ENCODE assay signal across 23 cellular contexts in genomic region chr10:77639756-77640155, GRCh38. TPM values are rescaled to one million over a fixed set of nuclear protein-coding genes. Genes with fewer than 3 reads are reported as not detected.
"Had no signal": no experiment of that assay in that cellular context is flagged by ENCODE, and none has a peak within 500 bp of the region (broad histone marks: within the 10 kb centered on the region; RNA-seq: fewer than 3 reads in every experiment).

No MANE protein-coding gene starts in this region.

- H3K27ac ChIP-seq: colonic mucosa, gastrocnemius medialis, right lobe of liver, testis, VCaP had no signal

- H3K9me3 Mint-ChIP-seq: activated CD4-positive, alpha-beta T cell treated with anti-CD3 and anti-CD28 coated beads, Interleukin-2, amount 10 ng/mL, durations not matched to agents 7 days and 5 days; activated CD8-positive, alpha-beta T cell treated with anti-CD3 and anti-CD28 coated beads for 36 hours; stimulated activated memory B cell treated with anti-CD40 and anti-IgM and Interleukin-4, amounts not matched to agents 10 μg/mL and 1 μg/mL and 100 μg/mL, for 72 hours; T-cell; T-helper 2 cell treated with Interferon-gamma antibody and Interleukin-4, amounts not matched to agents 5 μg/mL and 100 μg/mL, for 36 hours had no signal

- H3K27me3 ChIP-seq: gastrocnemius medialis, right lobe of liver, testis had no signal

- H3K27ac Mint-ChIP-seq: activated CD4-positive, alpha-beta T cell treated with anti-CD3 and anti-CD28 coated beads, Interleukin-2, amount 10 ng/mL, durations not matched to agents 7 days and 5 days; activated CD8-positive, alpha-beta memory T cell treated with anti-CD3 and anti-CD28 coated beads, Interleukin-2, amount 10 ng/mL, durations not matched to agents 7 days and 5 days; activated CD8-positive, alpha-beta T cell treated with anti-CD3 and anti-CD28 coated beads for 36 hours; nephron progenitor cell; stimulated activated memory B cell treated with anti-CD40 and anti-IgM and Interleukin-4, amounts not matched to agents 10 μg/mL and 1 μg/mL and 100 μg/mL, for 72 hours; T-cell; T-helper 2 cell treated with Interferon-gamma antibody and Interleukin-4, amounts not matched to agents 5 μg/mL and 100 μg/mL, for 36 hours had no signal

- H3K36me3 ChIP-seq: colonic mucosa, esophagus squamous epithelium, gastrocnemius medialis, right lobe of liver had no signal

- H3K4me3 ChIP-seq: colonic mucosa, esophagus squamous epithelium, gastrocnemius medialis, right lobe of liver, testis had no signal

- ATAC-seq: activated CD8-positive, alpha-beta memory T cell treated with anti-CD3 and anti-CD28 coated beads, Interleukin-2, amount 10 ng/mL, durations not matched to agents 7 days and 5 days; activated CD8-positive, alpha-beta T cell treated with anti-CD3 and anti-CD28 coated beads for 36 hours; gastrocnemius medialis; left cardiac atrium; right lobe of liver; stimulated activated memory B cell treated with anti-CD40 and anti-IgM and Interleukin-4, amounts not matched to agents 10 μg/mL and 1 μg/mL and 100 μg/mL, for 72 hours; T-cell had no signal

- H3K4me3 Mint-ChIP-seq: activated CD4-positive, alpha-beta T cell treated with anti-CD3 and anti-CD28 coated beads, Interleukin-2, amount 10 ng/mL, durations not matched to agents 7 days and 5 days; activated CD8-positive, alpha-beta memory T cell treated with anti-CD3 and anti-CD28 coated beads, Interleukin-2, amount 10 ng/mL, durations not matched to agents 7 days and 5 days; activated CD8-positive, alpha-beta T cell treated with anti-CD3 and anti-CD28 coated beads for 36 hours; T-helper 2 cell treated with Interferon-gamma antibody and Interleukin-4, amounts not matched to agents 5 μg/mL and 100 μg/mL, for 36 hours had no signal

- H3K36me3 Mint-ChIP-seq: activated CD8-positive, alpha-beta memory T cell treated with anti-CD3 and anti-CD28 coated beads, Interleukin-2, amount 10 ng/mL, durations not matched to agents 7 days and 5 days; stimulated activated memory B cell treated with anti-CD40 and anti-IgM and Interleukin-4, amounts not matched to agents 10 μg/mL and 1 μg/mL and 100 μg/mL, for 72 hours; T-cell had no signal

- H3K4me1 ChIP-seq: colonic mucosa had no signal

- DNase-seq: activated CD4-positive, alpha-beta T cell treated with anti-CD3 and anti-CD28 coated beads, Interleukin-2, amount 10 ng/mL, durations not matched to agents 7 days and 5 days; activated CD4-positive, CD25-positive, alpha-beta regulatory T cell treated with anti-CD3 and anti-CD28 coated beads, Interleukin-2, amount 50 U/mL, for 72 hours; activated CD8-positive, alpha-beta memory T cell treated with anti-CD3 and anti-CD28 coated beads, Interleukin-2, amount 10 ng/mL, durations not matched to agents 7 days and 5 days; activated CD8-positive, alpha-beta T cell treated with anti-CD3 and anti-CD28 coated beads for 36 hours; activated gamma-delta T cell; activated naive CD4-positive, alpha-beta T cell treated with anti-CD3 and anti-CD28 coated beads, Interleukin-2, amount 50 U/mL, for 16 hours; activated T-cell treated with anti-CD3 and anti-CD28 coated beads for 4 hours; colonic mucosa; esophagus squamous epithelium; gastrocnemius medialis; head of caudate nucleus; islet precursor cell; left cardiac atrium; nephron progenitor cell; occipital lobe; posterior cingulate gyrus; right lobe of liver; small intestine; T-cell; testis had no signal

- H3K9me3 ChIP-seq: colonic mucosa, esophagus squamous epithelium, gastrocnemius medialis, right lobe of liver, testis had no signal

RNA-seq across cellular contexts. Expression of gene KCNMA1, which starts 2.1 kb away (rescaled TPM):
- total RNA-seq: activated CD4-positive, alpha-beta T cell treated with anti-CD3 and anti-CD28 coated beads, Interleukin-2, amount 10 ng/mL, durations not matched to agents 7 days and 5 days had no signal
